In the genomic region with DNA sequence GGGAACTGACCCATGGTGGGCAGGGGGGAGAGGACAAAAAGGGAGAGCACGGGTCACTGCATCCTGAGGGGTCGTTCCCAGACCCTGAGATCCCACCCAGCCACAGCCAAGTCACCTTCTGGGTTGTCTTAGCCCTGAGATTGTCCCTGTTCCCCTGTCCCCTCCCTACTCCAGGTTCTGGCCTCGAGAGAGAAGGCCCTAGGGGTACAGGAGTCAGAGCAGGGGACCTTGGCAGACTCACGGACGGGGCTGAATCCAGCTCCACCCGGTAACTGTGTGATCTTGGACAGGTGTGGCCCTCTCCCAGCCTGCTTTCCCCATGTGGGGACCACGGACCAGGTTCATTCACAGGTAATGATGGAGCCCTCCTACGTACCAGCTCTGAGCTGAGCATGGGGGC, we compare ENCODE assay signal across 19 cellular contexts.
"Had no signal": no experiment of that assay in that cellular context is flagged by ENCODE, and none has a peak within 500 bp of the region (broad histone marks: within the 10 kb centered on the region; RNA-seq: fewer than 3 reads in every experiment).

No MANE protein-coding gene starts in this region.

- H3K27ac ChIP-seq: epithelial cell of prostate, heart right ventricle, parathyroid adenoma, thoracic aorta had no signal

- DNase-seq: activated B cell treated with CpG ODN at 0.5 μM for 24 hours; activated CD4-positive, alpha-beta T cell treated with anti-CD3 and anti-CD28 coated beads for 48 hours; activated CD8-positive, alpha-beta T cell treated with anti-CD3 and anti-CD28 coated beads for 36 hours; activated effector memory CD4-positive, alpha-beta T cell treated with Interleukin-2 at 50 U/mL for 16 hours; activated naive CD4-positive, alpha-beta T cell treated with anti-CD3 and anti-CD28 coated beads, Interleukin-2, amount 50 U/mL, for 16 hours; activated T-cell treated with anti-CD3 and anti-CD28 coated beads, Interleukin-2, amount 50 U/mL, for 4 hours; central memory CD4-positive, alpha-beta T cell; cortex of kidney; effector memory CD8-positive, alpha-beta T cell; heart right ventricle; left colon; stimulated activated CD4-positive, alpha-beta T cell treated with anti-CD3 and anti-CD28 coated beads, Interleukin-15, amount 100 ng/mL, for 24 hours; stimulated activated CD4-positive, alpha-beta T cell treated with anti-CD3 and anti-CD28 coated beads, Interleukin-4, amount 100 ng/mL, for 1 hour; stimulated activated naive CD8-positive, alpha-beta T cell treated with anti-CD3 and anti-CD28 coated beads, Interleukin-15, Interleukin-2, amounts not matched to agents 100 U/mL and 50 U/mL, for 24 hours; T-helper 2 cell had no signal

- H3K4me3 ChIP-seq: heart right ventricle, lung, thoracic aorta had no signal

- H3K4me1 ChIP-seq: parathyroid adenoma had no signal

- H2AFZ ChIP-seq: parathyroid adenoma had no signal

- H3K9me3 ChIP-seq: heart right ventricle, thoracic aorta had no signal

- H3K9ac ChIP-seq: parathyroid adenoma had no signal

- ATAC-seq: activated CD8-positive, alpha-beta T cell treated with anti-CD3 and anti-CD28 coated beads for 36 hours; activated T-cell treated with anti-CD3 and anti-CD28 coated beads, Interleukin-2, amount 50 U/mL, for 4 hours; effector memory CD8-positive, alpha-beta T cell; left colon; stimulated activated naive CD8-positive, alpha-beta T cell treated with anti-CD3 and anti-CD28 coated beads, Interleukin-15, Interleukin-2, amounts not matched to agents 100 U/mL and 50 U/mL, for 24 hours had no signal

- H3K36me3 ChIP-seq: heart right ventricle, thoracic aorta had no signal
